Comparison of ENCODE assay signal across 7 cellular contexts in genomic region chr1:247210386-247211117, GRCh38.
DNase-seq lines count a peak whose midpoint lies in the region; ATAC-seq and TF ChIP-seq lines count a peak whose summit lies in the region.

No MANE protein-coding gene starts in this region.

- H3K4me3 ChIP-seq in retinal pigment epithelial cell (ENCODE audit: low read length), result peak overlapping the region; percentile 93

- TF ChIP-seq CTCF in retinal pigment epithelial cell (conservative IDR thresholded peaks at IDR 0.05; ENCODE audit: low read depth, low read length), result no peak

- DNase-seq in NCI-H2029 treated with DMSO at 0.1 percent for 48 hours (lab: John Stamatoyannopoulos, UW) (peak; percentile 68), T1000 (lab: John Stamatoyannopoulos, UW) (peak; percentile 80), astrocyte of the hippocampus (ENCODE audit: low read depth, low spot score) (peak; percentile 97), hypothalamus (lab: John Stamatoyannopoulos, UW) (peak; percentile 72 to 98 (median 93)), retinal pigment epithelial cell (ENCODE audit: low read depth) (peak; percentile 69)

- peak; percentile 88 for ATAC-seq in GM18511 (IDR thresholded peaks at IDR 0.05; ENCODE audit: unreplicated experiment)
- peak; percentile 95 for ATAC-seq in HG03025 (IDR thresholded peaks at IDR 0.05; ENCODE audit: low FRiP score, unreplicated experiment)

Comparison
In these comparisons a context has a peak if more than half of its experiments do, and no peak if none do; other contexts are left out.
1. Peak in every context shown above with its lines: DNase-seq, ATAC-seq and H3K4me3 ChIP-seq.